1 cellular context compared by ENCODE assay signal in genomic region chr22:39246690-39247332, GRCh38.
TF ChIP-seq lines count a peak whose summit lies in the region.

No MANE protein-coding gene starts in this region.

TF ChIP-seq in K562, 482 proteins besides CTCF, POLR2A, EP300 and RAD21 (continues in another document):
- TF ChIP-seq KAT8 (IDR thresholded peaks at IDR 0.05; ENCODE audit: low read depth) (no peak), HMBOX1 (IDR thresholded peaks at IDR 0.05) (peak; percentile 14; the same call in 1 of the 2 replicates), MTA2 (IDR thresholded peaks at IDR 0.05; ENCODE audit: low read depth) (peak; percentile 55; the same call in 1 of the 2 replicates), FOXO4 (CRISPR knock-in tag; IDR thresholded peaks at IDR 0.05) (no peak), MAFF (IDR thresholded peaks at IDR 0.05; ENCODE audit: low read length) (no peak), ZNF282 (CRISPR knock-in tag; IDR thresholded peaks at IDR 0.05) (no peak), ZNF830 (CRISPR knock-in tag; IDR thresholded peaks at IDR 0.05) (no peak), KLF10 (CRISPR knock-in tag; IDR thresholded peaks at IDR 0.05) (no peak), PYGO2 (tag; IDR thresholded peaks at IDR 0.05) (no peak), FOXK2 (conservative IDR thresholded peaks at IDR 0.05 in 1 of 2, IDR thresholded peaks at IDR 0.05 in 1 of 2; ENCODE audit: low read depth in 2 of 2) (no peak), SRSF1 (IDR thresholded peaks at IDR 0.05; ENCODE audit: low read depth, low read length) (no peak), ATF1 (CRISPR knock-in tag; IDR thresholded peaks at IDR 0.05) (no peak), ATF1 (tag; IDR thresholded peaks at IDR 0.05) (0 out of 2 replicates have a peak, but pooled peaks have one; percentile 24), IRF1 (CRISPR knock-in tag; IDR thresholded peaks at IDR 0.05; ENCODE audit: borderline replicate concordance) (no peak), FOXM1 (IDR thresholded peaks at IDR 0.05; ENCODE audit: low read depth) (peak; percentile 63; the same call in 1 of the 2 replicates), FOXM1 (CRISPR knock-in tag; IDR thresholded peaks at IDR 0.05; ENCODE audit: low read depth) (no peak), CBFA2T2 (conservative IDR thresholded peaks at IDR 0.05) (peak; percentile 76), VEZF1 (CRISPR knock-in tag; IDR thresholded peaks at IDR 0.05) (peak; percentile 33; the same call in 1 of the 2 replicates), ID3 (CRISPR knock-in tag; IDR thresholded peaks at IDR 0.05) (no peak), ID3 (tag; IDR thresholded peaks at IDR 0.05) (peak; percentile 71; the same call in 1 of the 2 replicates), MEF2D (tag; conservative IDR thresholded peaks at IDR 0.05; ENCODE audit: low read depth) (peak; percentile 96), DLX4 (CRISPR knock-in tag; IDR thresholded peaks at IDR 0.05) (no peak), CTBP1 (IDR thresholded peaks at IDR 0.05; ENCODE audit: borderline replicate concordance) (peak; percentile 72; the same call in 1 of the 2 replicates), ZNF644 (tag; IDR thresholded peaks at IDR 0.05; ENCODE audit: low read depth) (no peak), DNMT1 (IDR thresholded peaks at IDR 0.05) (no peak), TEAD4 (IDR thresholded peaks at IDR 0.05; ENCODE audit: low read length) (peak; percentile 74), TEAD4 (CRISPR knock-in tag; IDR thresholded peaks at IDR 0.05; ENCODE audit: borderline replicate concordance) (no peak), BHLHE40 (IDR thresholded peaks at IDR 0.05; ENCODE audit: low read length) (no peak), TRIM24 (IDR thresholded peaks at IDR 0.05) (peak in 1 of 2 experiments; percentile 27; a peak in 1 of 4 replicates), XRCC4 (IDR thresholded peaks at IDR 0.05; ENCODE audit: extremely low read depth, insufficient read depth, insufficient read length) (no peak), MXD1 (CRISPR knock-in tag; IDR thresholded peaks at IDR 0.05; ENCODE audit: borderline replicate concordance, poor library complexity, severe bottlenecking) (no peak), JUND (IDR thresholded peaks at IDR 0.05; ENCODE audit: borderline replicate concordance, low read depth, low read length) (no peak), JUND (tag; IDR thresholded peaks at IDR 0.05; ENCODE audit: borderline replicate concordance, low read depth, low read length) (no peak), L3MBTL2 (IDR thresholded peaks at IDR 0.05) (peak; percentile 65), HDAC2 (IDR thresholded peaks at IDR 0.05) (peak; percentile 83; the same call in 1 of the 2 replicates), AFF4 (CRISPR knock-in tag; IDR thresholded peaks at IDR 0.05) (no peak), NR2C2 (CRISPR knock-in tag; IDR thresholded peaks at IDR 0.05) (no peak), NR2C2 (tag; IDR thresholded peaks at IDR 0.05) (peak; percentile 50; the same call in 1 of the 2 replicates), CBX2 (IDR thresholded peaks at IDR 0.05; ENCODE audit: insufficient read depth, low read length, poor library complexity, severe bottlenecking) (no peak), DACH1 (IDR thresholded peaks at IDR 0.05; ENCODE audit: partially characterized antibody) (no peak), ZNF274 (IDR thresholded peaks at IDR 0.05; ENCODE audit: borderline replicate concordance, low read depth, low read length) (no peak), ZNF740 (CRISPR knock-in tag; IDR thresholded peaks at IDR 0.05) (no peak), ZNF740 (tag; IDR thresholded peaks at IDR 0.05) (no peak), KDM1A (IDR thresholded peaks at IDR 0.05) (peak; percentile 80 to 90), CBFA2T3 (IDR thresholded peaks at IDR 0.05) (peak; percentile 83), HNRNPH1 (optimal IDR thresholded peaks at IDR 0.05; ENCODE audit: low read depth, low read length) (no peak), ADNP (tag; IDR thresholded peaks at IDR 0.05) (peak; percentile 96), HES1 (IDR thresholded peaks at IDR 0.05; ENCODE audit: low read depth) (0 out of 2 replicates have a peak, but pooled peaks have one; percentile 36), BRF2 (IDR thresholded peaks at IDR 0.05; ENCODE audit: borderline replicate concordance, insufficient read depth, insufficient read length) (no peak), CHD1 (IDR thresholded peaks at IDR 0.05; ENCODE audit: low read length) (no peak), ARID1B (IDR thresholded peaks at IDR 0.05) (peak; percentile 81), KAT7 (CRISPR knock-in tag; IDR thresholded peaks at IDR 0.05; ENCODE audit: borderline replicate concordance) (no peak), SMARCB1 (IDR thresholded peaks at IDR 0.05; ENCODE audit: insufficient read length, low read depth) (no peak), CBX3 (IDR thresholded peaks at IDR 0.05; ENCODE audit: borderline replicate concordance in 1 of 2, low read length in 2 of 2) (0 out of 3 replicates have a peak, but pooled peaks of 1 of the 2 experiments have one; percentile 18), ETS1 (conservative IDR thresholded peaks at IDR 0.05; ENCODE audit: control insufficient read depth, low read depth, low read length) (no peak), DMBX1 (CRISPR knock-in tag; IDR thresholded peaks at IDR 0.05; ENCODE audit: borderline replicate concordance) (no peak), RBBP5 (IDR thresholded peaks at IDR 0.05; ENCODE audit: borderline replicate concordance, insufficient read depth, low read length, poor library complexity, severe bottlenecking) (peak; percentile 34), RAD51 (IDR thresholded peaks at IDR 0.05; ENCODE audit: borderline replicate concordance, low read depth) (no peak), TBL1XR1 (IDR thresholded peaks at IDR 0.05; ENCODE audit: low read length in 2 of 2) (no peak), PTBP1 (IDR thresholded peaks at IDR 0.05; ENCODE audit: low read depth, low read length) (peak; percentile 90)
